In genomic region chr2:105235388-105236059, GRCh38 we compare ENCODE assay signal across 8 cellular contexts. TPM values are rescaled to one million over a fixed set of nuclear protein-coding genes. Genes with fewer than 3 reads are reported as not detected.
DNase-seq lines count a peak whose midpoint lies in the region; ATAC-seq lines count a peak whose summit lies in the region.

No MANE protein-coding gene starts in this region.

- DNase-seq in NCI-H187 (lab: John Stamatoyannopoulos, UW) (peak; percentile 7 to 31), NCI-H187 treated with DMSO at 0.1 percent for 48 hours (lab: John Stamatoyannopoulos, UW) (no peak), NCI-H226 (peak; percentile 57), left lobe of liver (ENCODE audit: low spot score) (peak; percentile 61)
- peak; percentile 27 for DNase-seq in activated CD4-positive, CD25-positive, alpha-beta regulatory T cell treated with anti-CD3 and anti-CD28 coated beads, Interleukin-2, amount 50 U/mL, for 16 hours (ENCODE audit: low read depth, low spot score)
- peak; percentile 9 for DNase-seq in central memory CD4-positive, alpha-beta T cell
- DNase-seq in stimulated activated CD4-positive, alpha-beta T cell treated with anti-CD3 and anti-CD28 coated beads, Interleukin-2, amount 100 ng/mL, for 48 hours: peak; percentile 59 to 65

- ATAC-seq in HG03095 (IDR thresholded peaks at IDR 0.05; ENCODE audit: unreplicated experiment) (peak; percentile 75), left lobe of liver (peak; percentile 74)

RNA-seq across cellular contexts. Expression of gene GPR45, which starts 6.0 kb away (rescaled TPM):
- not detected for total RNA-seq in left lobe of liver
